Comparison of ENCODE assay signal across 1 cellular context in the genomic region with DNA sequence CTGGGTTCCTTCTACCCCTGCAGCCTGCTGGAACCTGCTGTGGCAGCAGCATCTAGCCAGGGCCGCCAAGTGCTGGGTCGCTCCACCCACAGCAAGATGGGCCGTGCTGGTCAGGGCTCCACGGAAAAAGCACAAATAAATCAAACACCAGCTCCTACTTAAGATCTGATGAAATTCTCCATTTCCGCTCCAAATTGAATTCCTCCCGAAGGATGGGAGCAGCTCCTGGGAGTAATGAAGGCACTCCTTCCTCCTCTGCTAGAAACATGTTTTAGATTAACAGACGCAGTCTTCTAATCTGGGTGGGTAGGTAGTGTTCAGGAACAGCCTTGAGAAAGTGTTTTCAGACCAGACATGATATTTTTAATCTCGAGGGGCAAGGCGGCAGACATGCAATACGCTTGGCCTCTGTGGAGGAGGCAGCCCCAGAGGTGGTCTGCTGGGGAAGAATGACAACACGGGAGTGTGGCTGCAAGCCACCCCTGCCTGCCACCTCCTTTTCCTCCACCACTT.
TF ChIP-seq lines count a peak whose summit lies in the region.

No MANE protein-coding gene starts in this region.

TF ChIP-seq in GM23338, 12 proteins besides CTCF, POLR2A, EP300 and RAD21 (continued from another document):
- TF ChIP-seq CREB1 (CRISPR knock-in tag; IDR thresholded peaks at IDR 0.05; ENCODE audit: low read depth): no peak
- TF ChIP-seq ZNF331 (CRISPR knock-in tag; IDR thresholded peaks at IDR 0.05; ENCODE audit: low read depth): no peak
- no peak for TF ChIP-seq EZH2phosphoT487 (IDR thresholded peaks at IDR 0.05; ENCODE audit: unreplicated experiment)
- TF ChIP-seq STAT1 (IDR thresholded peaks at IDR 0.05; ENCODE audit: unreplicated experiment): no peak
- no peak for TF ChIP-seq NANOG (IDR thresholded peaks at IDR 0.05; ENCODE audit: borderline replicate concordance)
- TF ChIP-seq, protein P1, sequence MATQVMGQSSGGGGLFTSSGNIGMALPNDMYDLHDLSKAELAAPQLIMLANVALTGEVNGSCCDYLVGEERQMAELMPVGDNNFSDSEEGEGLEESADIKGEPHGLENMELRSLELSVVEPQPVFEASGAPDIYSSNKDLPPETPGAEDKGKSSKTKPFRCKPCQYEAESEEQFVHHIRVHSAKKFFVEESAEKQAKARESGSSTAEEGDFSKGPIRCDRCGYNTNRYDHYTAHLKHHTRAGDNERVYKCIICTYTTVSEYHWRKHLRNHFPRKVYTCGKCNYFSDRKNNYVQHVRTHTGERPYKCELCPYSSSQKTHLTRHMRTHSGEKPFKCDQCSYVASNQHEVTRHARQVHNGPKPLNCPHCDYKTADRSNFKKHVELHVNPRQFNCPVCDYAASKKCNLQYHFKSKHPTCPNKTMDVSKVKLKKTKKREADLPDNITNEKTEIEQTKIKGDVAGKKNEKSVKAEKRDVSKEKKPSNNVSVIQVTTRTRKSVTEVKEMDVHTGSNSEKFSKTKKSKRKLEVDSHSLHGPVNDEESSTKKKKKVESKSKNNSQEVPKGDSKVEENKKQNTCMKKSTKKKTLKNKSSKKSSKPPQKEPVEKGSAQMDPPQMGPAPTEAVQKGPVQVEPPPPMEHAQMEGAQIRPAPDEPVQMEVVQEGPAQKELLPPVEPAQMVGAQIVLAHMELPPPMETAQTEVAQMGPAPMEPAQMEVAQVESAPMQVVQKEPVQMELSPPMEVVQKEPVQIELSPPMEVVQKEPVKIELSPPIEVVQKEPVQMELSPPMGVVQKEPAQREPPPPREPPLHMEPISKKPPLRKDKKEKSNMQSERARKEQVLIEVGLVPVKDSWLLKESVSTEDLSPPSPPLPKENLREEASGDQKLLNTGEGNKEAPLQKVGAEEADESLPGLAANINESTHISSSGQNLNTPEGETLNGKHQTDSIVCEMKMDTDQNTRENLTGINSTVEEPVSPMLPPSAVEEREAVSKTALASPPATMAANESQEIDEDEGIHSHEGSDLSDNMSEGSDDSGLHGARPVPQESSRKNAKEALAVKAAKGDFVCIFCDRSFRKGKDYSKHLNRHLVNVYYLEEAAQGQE (IDR thresholded peaks at IDR 0.05; ENCODE audit: unreplicated experiment): no peak
- no peak for TF ChIP-seq POLR2AphosphoS5 (IDR thresholded peaks at IDR 0.05; ENCODE audit: low read depth)
- no peak for TF ChIP-seq ZNF114 (CRISPR knock-in tag; IDR thresholded peaks at IDR 0.05)
- TF ChIP-seq JUNB (IDR thresholded peaks at IDR 0.05; ENCODE audit: unreplicated experiment): no peak
TF ChIP-seq in GM23338: peak in this region for 0.
